In the genomic region with DNA sequence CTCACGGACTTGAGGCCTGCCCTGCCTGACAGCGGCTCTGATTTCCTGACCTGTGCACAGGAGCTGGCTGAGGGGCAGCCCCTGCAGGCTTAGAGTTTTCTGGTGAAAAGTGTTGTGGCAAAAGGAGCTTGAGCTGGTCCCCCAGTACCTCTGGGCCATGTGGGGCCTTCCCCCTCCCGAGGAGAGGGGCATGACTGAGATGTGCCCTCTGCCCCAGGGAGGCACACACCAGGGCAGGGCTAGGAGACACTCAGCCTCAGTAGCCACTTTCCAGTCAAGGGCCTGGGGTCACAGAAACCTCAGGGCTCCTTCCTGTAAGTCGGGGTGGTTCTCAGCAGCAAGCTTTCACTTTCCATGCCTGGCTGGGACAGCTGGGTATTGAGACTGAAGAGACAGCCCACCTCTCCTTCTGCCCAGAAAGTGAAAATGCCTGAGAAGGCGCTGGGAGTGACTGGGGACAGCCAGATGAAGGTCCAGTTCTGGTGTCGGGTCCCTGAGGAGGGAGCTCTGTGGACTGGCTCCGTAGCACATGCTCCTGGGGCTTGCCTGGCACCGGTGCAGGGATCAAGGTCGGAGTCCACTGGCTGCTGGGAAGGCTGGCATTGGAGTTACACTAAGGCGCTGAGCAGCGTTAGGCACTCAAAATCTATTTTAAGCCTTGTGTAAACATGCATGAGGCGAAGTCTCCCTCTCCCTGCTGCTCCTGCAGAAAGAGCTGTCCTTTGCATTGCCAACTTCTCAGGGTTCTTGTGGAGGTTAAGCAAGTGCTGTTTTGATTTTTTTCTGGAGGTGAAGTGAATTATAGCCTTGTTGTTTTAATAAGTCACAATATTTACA, we compare ENCODE assay signal across 1 cellular context.
TF ChIP-seq lines count a peak whose summit lies in the region.

No MANE protein-coding gene starts in this region.

TF ChIP-seq in HepG2, 621 proteins besides CTCF, POLR2A, EP300 and RAD21 (continued from another document and continues in another):
- TF ChIP-seq, protein P1, sequence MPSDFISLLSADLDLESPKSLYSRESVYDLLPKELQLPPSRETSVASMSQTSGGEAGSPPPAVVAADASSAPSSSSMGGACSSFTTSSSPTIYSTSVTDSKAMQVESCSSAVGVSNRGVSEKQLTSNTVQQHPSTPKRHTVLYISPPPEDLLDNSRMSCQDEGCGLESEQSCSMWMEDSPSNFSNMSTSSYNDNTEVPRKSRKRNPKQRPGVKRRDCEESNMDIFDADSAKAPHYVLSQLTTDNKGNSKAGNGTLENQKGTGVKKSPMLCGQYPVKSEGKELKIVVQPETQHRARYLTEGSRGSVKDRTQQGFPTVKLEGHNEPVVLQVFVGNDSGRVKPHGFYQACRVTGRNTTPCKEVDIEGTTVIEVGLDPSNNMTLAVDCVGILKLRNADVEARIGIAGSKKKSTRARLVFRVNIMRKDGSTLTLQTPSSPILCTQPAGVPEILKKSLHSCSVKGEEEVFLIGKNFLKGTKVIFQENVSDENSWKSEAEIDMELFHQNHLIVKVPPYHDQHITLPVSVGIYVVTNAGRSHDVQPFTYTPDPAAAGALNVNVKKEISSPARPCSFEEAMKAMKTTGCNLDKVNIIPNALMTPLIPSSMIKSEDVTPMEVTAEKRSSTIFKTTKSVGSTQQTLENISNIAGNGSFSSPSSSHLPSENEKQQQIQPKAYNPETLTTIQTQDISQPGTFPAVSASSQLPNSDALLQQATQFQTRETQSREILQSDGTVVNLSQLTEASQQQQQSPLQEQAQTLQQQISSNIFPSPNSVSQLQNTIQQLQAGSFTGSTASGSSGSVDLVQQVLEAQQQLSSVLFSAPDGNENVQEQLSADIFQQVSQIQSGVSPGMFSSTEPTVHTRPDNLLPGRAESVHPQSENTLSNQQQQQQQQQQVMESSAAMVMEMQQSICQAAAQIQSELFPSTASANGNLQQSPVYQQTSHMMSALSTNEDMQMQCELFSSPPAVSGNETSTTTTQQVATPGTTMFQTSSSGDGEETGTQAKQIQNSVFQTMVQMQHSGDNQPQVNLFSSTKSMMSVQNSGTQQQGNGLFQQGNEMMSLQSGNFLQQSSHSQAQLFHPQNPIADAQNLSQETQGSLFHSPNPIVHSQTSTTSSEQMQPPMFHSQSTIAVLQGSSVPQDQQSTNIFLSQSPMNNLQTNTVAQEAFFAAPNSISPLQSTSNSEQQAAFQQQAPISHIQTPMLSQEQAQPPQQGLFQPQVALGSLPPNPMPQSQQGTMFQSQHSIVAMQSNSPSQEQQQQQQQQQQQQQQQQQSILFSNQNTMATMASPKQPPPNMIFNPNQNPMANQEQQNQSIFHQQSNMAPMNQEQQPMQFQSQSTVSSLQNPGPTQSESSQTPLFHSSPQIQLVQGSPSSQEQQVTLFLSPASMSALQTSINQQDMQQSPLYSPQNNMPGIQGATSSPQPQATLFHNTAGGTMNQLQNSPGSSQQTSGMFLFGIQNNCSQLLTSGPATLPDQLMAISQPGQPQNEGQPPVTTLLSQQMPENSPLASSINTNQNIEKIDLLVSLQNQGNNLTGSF (CRISPR knock-in tag; IDR thresholded peaks at IDR 0.05) = no peak
- 0 out of 2 replicates have a peak, but pooled peaks have one; percentile 41 for TF ChIP-seq RNF2 (conservative IDR thresholded peaks at IDR 0.05; ENCODE audit: low read depth)
- no peak for TF ChIP-seq MAF1 (CRISPR knock-in tag; IDR thresholded peaks at IDR 0.05; ENCODE audit: borderline replicate concordance)
- no peak for TF ChIP-seq MXD4 (CRISPR knock-in tag; IDR thresholded peaks at IDR 0.05)
- TF ChIP-seq ZNF782 (CRISPR knock-in tag; IDR thresholded peaks at IDR 0.05; ENCODE audit: borderline replicate concordance) = peak; percentile 77; the same call in 1 of the 2 replicates
- no peak for TF ChIP-seq ZNF816 (CRISPR knock-in tag; IDR thresholded peaks at IDR 0.05; ENCODE audit: borderline replicate concordance)
- TF ChIP-seq KLF6 (CRISPR knock-in tag; IDR thresholded peaks at IDR 0.05) = no peak
- TF ChIP-seq, protein P2, sequence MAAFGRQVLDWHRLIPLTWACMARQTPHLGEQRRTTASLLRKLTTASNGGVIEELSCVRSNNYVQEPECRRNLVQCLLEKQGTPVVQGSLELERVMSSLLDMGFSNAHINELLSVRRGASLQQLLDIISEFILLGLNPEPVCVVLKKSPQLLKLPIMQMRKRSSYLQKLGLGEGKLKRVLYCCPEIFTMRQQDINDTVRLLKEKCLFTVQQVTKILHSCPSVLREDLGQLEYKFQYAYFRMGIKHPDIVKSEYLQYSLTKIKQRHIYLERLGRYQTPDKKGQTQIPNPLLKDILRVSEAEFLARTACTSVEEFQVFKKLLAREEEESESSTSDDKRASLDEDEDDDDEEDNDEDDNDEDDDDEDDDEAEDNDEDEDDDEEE (CRISPR knock-in tag; IDR thresholded peaks at IDR 0.05) = no peak
- TF ChIP-seq, protein P3, sequence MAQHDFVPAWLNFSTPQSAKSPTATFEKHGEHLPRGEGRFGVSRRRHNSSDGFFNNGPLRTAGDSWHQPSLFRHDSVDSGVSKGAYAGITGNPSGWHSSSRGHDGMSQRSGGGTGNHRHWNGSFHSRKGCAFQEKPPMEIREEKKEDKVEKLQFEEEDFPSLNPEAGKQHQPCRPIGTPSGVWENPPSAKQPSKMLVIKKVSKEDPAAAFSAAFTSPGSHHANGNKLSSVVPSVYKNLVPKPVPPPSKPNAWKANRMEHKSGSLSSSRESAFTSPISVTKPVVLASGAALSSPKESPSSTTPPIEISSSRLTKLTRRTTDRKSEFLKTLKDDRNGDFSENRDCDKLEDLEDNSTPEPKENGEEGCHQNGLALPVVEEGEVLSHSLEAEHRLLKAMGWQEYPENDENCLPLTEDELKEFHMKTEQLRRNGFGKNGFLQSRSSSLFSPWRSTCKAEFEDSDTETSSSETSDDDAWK (CRISPR knock-in tag; IDR thresholded peaks at IDR 0.05) = no peak
- TF ChIP-seq PHF8 (CRISPR knock-in tag; IDR thresholded peaks at IDR 0.05) = no peak
- no peak for TF ChIP-seq MBD4 (IDR thresholded peaks at IDR 0.05; ENCODE audit: borderline replicate concordance, low read length)
- TF ChIP-seq DPF2 (CRISPR knock-in tag; IDR thresholded peaks at IDR 0.05; ENCODE audit: borderline replicate concordance, low read depth) = 0 out of 2 replicates have a peak, but pooled peaks have one; percentile 7
- no peak for TF ChIP-seq SOX6 (IDR thresholded peaks at IDR 0.05)
- peak; percentile 67 for TF ChIP-seq SOX6 (CRISPR knock-in tag; IDR thresholded peaks at IDR 0.05)
- TF ChIP-seq, protein P4, sequence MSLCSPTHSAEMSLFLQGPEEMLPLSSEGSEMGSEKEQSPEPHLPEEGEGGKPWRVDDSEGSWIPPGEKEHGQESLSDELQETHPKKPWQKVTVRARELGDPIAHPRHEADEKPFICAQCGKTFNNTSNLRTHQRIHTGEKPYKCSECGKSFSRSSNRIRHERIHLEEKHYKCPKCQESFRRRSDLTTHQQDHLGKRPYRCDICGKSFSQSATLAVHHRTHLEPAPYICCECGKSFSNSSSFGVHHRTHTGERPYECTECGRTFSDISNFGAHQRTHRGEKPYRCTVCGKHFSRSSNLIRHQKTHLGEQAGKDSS (CRISPR knock-in tag; IDR thresholded peaks at IDR 0.05; ENCODE audit: borderline replicate concordance, low read depth) = no peak; the same call in 1 of the 2 replicates
- TF ChIP-seq PPARG (CRISPR knock-in tag; conservative IDR thresholded peaks at IDR 0.05) = no peak
- TF ChIP-seq, protein P5, sequence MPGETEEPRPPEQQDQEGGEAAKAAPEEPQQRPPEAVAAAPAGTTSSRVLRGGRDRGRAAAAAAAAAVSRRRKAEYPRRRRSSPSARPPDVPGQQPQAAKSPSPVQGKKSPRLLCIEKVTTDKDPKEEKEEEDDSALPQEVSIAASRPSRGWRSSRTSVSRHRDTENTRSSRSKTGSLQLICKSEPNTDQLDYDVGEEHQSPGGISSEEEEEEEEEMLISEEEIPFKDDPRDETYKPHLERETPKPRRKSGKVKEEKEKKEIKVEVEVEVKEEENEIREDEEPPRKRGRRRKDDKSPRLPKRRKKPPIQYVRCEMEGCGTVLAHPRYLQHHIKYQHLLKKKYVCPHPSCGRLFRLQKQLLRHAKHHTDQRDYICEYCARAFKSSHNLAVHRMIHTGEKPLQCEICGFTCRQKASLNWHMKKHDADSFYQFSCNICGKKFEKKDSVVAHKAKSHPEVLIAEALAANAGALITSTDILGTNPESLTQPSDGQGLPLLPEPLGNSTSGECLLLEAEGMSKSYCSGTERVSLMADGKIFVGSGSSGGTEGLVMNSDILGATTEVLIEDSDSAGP (CRISPR knock-in tag; IDR thresholded peaks at IDR 0.05; ENCODE audit: borderline replicate concordance) = no peak
- TF ChIP-seq, protein P6, sequence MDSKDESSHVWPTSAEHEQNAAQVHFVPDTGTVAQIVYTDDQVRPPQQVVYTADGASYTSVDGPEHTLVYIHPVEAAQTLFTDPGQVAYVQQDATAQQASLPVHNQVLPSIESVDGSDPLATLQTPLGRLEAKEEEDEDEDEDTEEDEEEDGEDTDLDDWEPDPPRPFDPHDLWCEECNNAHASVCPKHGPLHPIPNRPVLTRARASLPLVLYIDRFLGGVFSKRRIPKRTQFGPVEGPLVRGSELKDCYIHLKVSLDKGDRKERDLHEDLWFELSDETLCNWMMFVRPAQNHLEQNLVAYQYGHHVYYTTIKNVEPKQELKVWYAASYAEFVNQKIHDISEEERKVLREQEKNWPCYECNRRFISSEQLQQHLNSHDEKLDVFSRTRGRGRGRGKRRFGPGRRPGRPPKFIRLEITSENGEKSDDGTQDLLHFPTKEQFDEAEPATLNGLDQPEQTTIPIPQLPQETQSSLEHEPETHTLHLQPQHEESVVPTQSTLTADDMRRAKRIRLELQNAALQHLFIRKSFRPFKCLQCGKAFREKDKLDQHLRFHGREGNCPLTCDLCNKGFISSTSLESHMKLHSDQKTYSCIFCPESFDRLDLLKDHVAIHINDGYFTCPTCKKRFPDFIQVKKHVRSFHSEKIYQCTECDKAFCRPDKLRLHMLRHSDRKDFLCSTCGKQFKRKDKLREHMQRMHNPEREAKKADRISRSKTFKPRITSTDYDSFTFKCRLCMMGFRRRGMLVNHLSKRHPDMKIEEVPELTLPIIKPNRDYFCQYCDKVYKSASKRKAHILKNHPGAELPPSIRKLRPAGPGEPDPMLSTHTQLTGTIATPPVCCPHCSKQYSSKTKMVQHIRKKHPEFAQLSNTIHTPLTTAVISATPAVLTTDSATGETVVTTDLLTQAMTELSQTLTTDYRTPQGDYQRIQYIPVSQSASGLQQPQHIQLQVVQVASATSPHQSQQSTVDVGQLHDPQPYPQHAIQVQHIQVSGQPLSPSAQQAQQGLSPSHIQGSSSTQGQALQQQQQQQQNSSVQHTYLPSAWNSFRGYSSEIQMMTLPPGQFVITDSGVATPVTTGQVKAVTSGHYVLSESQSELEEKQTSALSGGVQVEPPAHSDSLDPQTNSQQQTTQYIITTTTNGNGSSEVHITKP (CRISPR knock-in tag; IDR thresholded peaks at IDR 0.05; ENCODE audit: low read depth) = no peak
- peak; percentile 38; the same call in 1 of the 2 replicates for TF ChIP-seq KDM2A (CRISPR knock-in tag; IDR thresholded peaks at IDR 0.05; ENCODE audit: borderline replicate concordance, low read depth)
- TF ChIP-seq, protein P7, sequence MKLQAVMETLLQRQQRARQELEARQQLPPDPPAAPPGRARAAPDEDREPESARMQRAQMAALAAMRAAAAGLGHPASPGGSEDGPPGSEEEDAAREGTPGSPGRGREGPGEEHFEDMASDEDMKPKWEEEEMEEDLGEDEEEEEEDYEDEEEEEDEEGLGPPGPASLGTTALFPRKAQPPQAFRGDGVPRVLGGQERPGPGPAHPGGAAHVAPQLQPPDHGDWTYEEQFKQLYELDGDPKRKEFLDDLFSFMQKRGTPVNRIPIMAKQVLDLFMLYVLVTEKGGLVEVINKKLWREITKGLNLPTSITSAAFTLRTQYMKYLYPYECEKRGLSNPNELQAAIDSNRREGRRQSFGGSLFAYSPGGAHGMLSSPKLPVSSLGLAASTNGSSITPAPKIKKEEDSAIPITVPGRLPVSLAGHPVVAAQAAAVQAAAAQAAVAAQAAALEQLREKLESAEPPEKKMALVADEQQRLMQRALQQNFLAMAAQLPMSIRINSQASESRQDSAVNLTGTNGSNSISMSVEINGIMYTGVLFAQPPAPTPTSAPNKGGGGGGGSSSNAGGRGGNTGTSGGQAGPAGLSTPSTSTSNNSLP (IDR thresholded peaks at IDR 0.05; ENCODE audit: low read depth, low read length) = no peak
- TF ChIP-seq KAT7 (CRISPR knock-in tag; IDR thresholded peaks at IDR 0.05; ENCODE audit: borderline replicate concordance) = no peak
- TF ChIP-seq, protein P8, sequence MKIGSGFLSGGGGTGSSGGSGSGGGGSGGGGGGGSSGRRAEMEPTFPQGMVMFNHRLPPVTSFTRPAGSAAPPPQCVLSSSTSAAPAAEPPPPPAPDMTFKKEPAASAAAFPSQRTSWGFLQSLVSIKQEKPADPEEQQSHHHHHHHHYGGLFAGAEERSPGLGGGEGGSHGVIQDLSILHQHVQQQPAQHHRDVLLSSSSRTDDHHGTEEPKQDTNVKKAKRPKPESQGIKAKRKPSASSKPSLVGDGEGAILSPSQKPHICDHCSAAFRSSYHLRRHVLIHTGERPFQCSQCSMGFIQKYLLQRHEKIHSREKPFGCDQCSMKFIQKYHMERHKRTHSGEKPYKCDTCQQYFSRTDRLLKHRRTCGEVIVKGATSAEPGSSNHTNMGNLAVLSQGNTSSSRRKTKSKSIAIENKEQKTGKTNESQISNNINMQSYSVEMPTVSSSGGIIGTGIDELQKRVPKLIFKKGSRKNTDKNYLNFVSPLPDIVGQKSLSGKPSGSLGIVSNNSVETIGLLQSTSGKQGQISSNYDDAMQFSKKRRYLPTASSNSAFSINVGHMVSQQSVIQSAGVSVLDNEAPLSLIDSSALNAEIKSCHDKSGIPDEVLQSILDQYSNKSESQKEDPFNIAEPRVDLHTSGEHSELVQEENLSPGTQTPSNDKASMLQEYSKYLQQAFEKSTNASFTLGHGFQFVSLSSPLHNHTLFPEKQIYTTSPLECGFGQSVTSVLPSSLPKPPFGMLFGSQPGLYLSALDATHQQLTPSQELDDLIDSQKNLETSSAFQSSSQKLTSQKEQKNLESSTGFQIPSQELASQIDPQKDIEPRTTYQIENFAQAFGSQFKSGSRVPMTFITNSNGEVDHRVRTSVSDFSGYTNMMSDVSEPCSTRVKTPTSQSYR (CRISPR knock-in tag; IDR thresholded peaks at IDR 0.05; ENCODE audit: borderline replicate concordance) = no peak
- TF ChIP-seq, protein P9, sequence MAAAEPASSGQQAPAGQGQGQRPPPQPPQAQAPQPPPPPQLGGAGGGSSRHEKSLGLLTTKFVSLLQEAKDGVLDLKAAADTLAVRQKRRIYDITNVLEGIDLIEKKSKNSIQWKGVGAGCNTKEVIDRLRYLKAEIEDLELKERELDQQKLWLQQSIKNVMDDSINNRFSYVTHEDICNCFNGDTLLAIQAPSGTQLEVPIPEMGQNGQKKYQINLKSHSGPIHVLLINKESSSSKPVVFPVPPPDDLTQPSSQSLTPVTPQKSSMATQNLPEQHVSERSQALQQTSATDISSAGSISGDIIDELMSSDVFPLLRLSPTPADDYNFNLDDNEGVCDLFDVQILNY (CRISPR knock-in tag; conservative IDR thresholded peaks at IDR 0.05) = no peak
- no peak for TF ChIP-seq ZNF562 (CRISPR knock-in tag; IDR thresholded peaks at IDR 0.05; ENCODE audit: borderline replicate concordance)
- TF ChIP-seq ZNF501 (CRISPR knock-in tag; IDR thresholded peaks at IDR 0.05) = no peak; the same call in 1 of the 2 replicates
- no peak for TF ChIP-seq ZNF607 (CRISPR knock-in tag; IDR thresholded peaks at IDR 0.05; ENCODE audit: borderline replicate concordance)
- TF ChIP-seq TCF7L2 (IDR thresholded peaks at IDR 0.05; ENCODE audit: low read depth, low read length) = no peak
- TF ChIP-seq, protein P10, sequence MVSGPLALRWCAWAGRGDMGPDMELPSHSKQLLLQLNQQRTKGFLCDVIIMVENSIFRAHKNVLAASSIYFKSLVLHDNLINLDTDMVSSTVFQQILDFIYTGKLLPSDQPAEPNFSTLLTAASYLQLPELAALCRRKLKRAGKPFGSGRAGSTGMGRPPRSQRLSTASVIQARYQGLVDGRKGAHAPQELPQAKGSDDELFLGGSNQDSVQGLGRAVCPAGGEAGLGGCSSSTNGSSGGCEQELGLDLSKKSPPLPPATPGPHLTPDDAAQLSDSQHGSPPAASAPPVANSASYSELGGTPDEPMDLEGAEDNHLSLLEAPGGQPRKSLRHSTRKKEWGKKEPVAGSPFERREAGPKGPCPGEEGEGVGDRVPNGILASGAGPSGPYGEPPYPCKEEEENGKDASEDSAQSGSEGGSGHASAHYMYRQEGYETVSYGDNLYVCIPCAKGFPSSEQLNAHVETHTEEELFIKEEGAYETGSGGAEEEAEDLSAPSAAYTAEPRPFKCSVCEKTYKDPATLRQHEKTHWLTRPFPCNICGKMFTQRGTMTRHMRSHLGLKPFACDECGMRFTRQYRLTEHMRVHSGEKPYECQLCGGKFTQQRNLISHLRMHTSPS (CRISPR knock-in tag; IDR thresholded peaks at IDR 0.05; ENCODE audit: low read depth) = peak; percentile 99
